ENCODE assay signal across 2 cellular contexts in the genomic region with DNA sequence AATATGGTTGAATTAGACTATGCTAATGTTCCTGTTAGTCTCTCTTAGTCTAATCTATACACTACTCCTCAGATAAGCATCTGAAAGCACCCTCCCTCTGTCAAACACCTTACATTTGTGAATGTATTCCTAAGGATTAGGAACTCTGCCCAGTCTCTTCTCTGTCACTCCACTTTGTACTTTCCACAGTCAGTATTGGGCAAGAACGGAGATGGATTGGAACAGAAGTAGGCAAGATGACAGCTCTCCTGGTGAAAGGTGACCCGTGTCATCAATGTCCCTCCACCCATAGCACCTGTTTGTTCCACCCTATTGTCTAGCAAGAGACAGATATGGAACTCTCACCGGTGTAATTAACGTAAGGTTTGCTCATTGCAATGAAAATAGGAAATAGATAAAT.
TF ChIP-seq lines count a peak whose summit lies in the region.

No MANE protein-coding gene starts in this region.

TF ChIP-seq in HepG2, 621 proteins besides CTCF, POLR2A, EP300 and RAD21 (continued from another document):
- TF ChIP-seq, protein P1, sequence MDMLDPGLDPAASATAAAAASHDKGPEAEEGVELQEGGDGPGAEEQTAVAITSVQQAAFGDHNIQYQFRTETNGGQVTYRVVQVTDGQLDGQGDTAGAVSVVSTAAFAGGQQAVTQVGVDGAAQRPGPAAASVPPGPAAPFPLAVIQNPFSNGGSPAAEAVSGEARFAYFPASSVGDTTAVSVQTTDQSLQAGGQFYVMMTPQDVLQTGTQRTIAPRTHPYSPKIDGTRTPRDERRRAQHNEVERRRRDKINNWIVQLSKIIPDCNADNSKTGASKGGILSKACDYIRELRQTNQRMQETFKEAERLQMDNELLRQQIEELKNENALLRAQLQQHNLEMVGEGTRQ (IDR thresholded peaks at IDR 0.05; ENCODE audit: low read depth, low read length) = no peak
- TF ChIP-seq, protein P1 (CRISPR knock-in tag; IDR thresholded peaks at IDR 0.05; ENCODE audit: borderline replicate concordance) = no peak
- TF ChIP-seq, protein P2, sequence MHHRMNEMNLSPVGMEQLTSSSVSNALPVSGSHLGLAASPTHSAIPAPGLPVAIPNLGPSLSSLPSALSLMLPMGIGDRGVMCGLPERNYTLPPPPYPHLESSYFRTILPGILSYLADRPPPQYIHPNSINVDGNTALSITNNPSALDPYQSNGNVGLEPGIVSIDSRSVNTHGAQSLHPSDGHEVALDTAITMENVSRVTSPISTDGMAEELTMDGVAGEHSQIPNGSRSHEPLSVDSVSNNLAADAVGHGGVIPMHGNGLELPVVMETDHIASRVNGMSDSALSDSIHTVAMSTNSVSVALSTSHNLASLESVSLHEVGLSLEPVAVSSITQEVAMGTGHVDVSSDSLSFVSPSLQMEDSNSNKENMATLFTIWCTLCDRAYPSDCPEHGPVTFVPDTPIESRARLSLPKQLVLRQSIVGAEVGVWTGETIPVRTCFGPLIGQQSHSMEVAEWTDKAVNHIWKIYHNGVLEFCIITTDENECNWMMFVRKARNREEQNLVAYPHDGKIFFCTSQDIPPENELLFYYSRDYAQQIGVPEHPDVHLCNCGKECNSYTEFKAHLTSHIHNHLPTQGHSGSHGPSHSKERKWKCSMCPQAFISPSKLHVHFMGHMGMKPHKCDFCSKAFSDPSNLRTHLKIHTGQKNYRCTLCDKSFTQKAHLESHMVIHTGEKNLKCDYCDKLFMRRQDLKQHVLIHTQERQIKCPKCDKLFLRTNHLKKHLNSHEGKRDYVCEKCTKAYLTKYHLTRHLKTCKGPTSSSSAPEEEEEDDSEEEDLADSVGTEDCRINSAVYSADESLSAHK (CRISPR knock-in tag; IDR thresholded peaks at IDR 0.05; ENCODE audit: borderline replicate concordance) = no peak
- TF ChIP-seq ARID2 (CRISPR knock-in tag; IDR thresholded peaks at IDR 0.05; ENCODE audit: borderline replicate concordance) = no peak
- TF ChIP-seq, protein P3, sequence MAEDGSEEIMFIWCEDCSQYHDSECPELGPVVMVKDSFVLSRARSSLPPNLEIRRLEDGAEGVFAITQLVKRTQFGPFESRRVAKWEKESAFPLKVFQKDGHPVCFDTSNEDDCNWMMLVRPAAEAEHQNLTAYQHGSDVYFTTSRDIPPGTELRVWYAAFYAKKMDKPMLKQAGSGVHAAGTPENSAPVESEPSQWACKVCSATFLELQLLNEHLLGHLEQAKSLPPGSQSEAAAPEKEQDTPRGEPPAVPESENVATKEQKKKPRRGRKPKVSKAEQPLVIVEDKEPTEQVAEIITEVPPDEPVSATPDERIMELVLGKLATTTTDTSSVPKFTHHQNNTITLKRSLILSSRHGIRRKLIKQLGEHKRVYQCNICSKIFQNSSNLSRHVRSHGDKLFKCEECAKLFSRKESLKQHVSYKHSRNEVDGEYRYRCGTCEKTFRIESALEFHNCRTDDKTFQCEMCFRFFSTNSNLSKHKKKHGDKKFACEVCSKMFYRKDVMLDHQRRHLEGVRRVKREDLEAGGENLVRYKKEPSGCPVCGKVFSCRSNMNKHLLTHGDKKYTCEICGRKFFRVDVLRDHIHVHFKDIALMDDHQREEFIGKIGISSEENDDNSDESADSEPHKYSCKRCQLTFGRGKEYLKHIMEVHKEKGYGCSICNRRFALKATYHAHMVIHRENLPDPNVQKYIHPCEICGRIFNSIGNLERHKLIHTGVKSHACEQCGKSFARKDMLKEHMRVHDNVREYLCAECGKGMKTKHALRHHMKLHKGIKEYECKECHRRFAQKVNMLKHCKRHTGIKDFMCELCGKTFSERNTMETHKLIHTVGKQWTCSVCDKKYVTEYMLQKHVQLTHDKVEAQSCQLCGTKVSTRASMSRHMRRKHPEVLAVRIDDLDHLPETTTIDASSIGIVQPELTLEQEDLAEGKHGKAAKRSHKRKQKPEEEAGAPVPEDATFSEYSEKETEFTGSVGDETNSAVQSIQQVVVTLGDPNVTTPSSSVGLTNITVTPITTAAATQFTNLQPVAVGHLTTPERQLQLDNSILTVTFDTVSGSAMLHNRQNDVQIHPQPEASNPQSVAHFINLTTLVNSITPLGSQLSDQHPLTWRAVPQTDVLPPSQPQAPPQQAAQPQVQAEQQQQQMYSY (CRISPR knock-in tag; IDR thresholded peaks at IDR 0.05) = no peak
- no peak for TF ChIP-seq PHF20 (CRISPR knock-in tag; IDR thresholded peaks at IDR 0.05)
- TF ChIP-seq ZNF776 (CRISPR knock-in tag; IDR thresholded peaks at IDR 0.05) = no peak
- TF ChIP-seq ZNF264 (CRISPR knock-in tag; IDR thresholded peaks at IDR 0.05) = no peak

TF ChIP-seq in WTC11, 78 proteins besides CTCF, POLR2A, EP300 and RAD21 (continued from another document):
- TF ChIP-seq, protein P4, sequence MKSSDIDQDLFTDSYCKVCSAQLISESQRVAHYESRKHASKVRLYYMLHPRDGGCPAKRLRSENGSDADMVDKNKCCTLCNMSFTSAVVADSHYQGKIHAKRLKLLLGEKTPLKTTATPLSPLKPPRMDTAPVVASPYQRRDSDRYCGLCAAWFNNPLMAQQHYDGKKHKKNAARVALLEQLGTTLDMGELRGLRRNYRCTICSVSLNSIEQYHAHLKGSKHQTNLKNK (CRISPR knock-in tag; IDR thresholded peaks at IDR 0.05) = no peak
- TF ChIP-seq CREB1 (CRISPR knock-in tag; IDR thresholded peaks at IDR 0.05) (no peak), ZNF671 (CRISPR knock-in tag; IDR thresholded peaks at IDR 0.05) (no peak), CBFB (CRISPR knock-in tag; IDR thresholded peaks at IDR 0.05; ENCODE audit: low read depth) (no peak), ZNF416 (CRISPR knock-in tag; IDR thresholded peaks at IDR 0.05) (no peak), NR2C2 (CRISPR knock-in tag; IDR thresholded peaks at IDR 0.05) (no peak), ZNF232 (CRISPR knock-in tag; IDR thresholded peaks at IDR 0.05) (no peak), SP1 (CRISPR knock-in tag; conservative IDR thresholded peaks at IDR 0.05) (no peak), FOXK1 (CRISPR knock-in tag; IDR thresholded peaks at IDR 0.05) (no peak), IRF2 (CRISPR knock-in tag; IDR thresholded peaks at IDR 0.05; ENCODE audit: borderline replicate concordance, low read depth) (no peak), GRHL2 (CRISPR knock-in tag; IDR thresholded peaks at IDR 0.05; ENCODE audit: insufficient replicate concordance, severe bottlenecking) (no peak)
- TF ChIP-seq, protein P5, sequence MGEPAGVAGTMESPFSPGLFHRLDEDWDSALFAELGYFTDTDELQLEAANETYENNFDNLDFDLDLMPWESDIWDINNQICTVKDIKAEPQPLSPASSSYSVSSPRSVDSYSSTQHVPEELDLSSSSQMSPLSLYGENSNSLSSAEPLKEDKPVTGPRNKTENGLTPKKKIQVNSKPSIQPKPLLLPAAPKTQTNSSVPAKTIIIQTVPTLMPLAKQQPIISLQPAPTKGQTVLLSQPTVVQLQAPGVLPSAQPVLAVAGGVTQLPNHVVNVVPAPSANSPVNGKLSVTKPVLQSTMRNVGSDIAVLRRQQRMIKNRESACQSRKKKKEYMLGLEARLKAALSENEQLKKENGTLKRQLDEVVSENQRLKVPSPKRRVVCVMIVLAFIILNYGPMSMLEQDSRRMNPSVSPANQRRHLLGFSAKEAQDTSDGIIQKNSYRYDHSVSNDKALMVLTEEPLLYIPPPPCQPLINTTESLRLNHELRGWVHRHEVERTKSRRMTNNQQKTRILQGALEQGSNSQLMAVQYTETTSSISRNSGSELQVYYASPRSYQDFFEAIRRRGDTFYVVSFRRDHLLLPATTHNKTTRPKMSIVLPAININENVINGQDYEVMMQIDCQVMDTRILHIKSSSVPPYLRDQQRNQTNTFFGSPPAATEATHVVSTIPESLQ (CRISPR knock-in tag; IDR thresholded peaks at IDR 0.05) = no peak
- TF ChIP-seq, protein P6, sequence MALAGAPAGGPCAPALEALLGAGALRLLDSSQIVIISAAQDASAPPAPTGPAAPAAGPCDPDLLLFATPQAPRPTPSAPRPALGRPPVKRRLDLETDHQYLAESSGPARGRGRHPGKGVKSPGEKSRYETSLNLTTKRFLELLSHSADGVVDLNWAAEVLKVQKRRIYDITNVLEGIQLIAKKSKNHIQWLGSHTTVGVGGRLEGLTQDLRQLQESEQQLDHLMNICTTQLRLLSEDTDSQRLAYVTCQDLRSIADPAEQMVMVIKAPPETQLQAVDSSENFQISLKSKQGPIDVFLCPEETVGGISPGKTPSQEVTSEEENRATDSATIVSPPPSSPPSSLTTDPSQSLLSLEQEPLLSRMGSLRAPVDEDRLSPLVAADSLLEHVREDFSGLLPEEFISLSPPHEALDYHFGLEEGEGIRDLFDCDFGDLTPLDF (CRISPR knock-in tag; IDR thresholded peaks at IDR 0.05) = no peak
- TF ChIP-seq, protein P7, sequence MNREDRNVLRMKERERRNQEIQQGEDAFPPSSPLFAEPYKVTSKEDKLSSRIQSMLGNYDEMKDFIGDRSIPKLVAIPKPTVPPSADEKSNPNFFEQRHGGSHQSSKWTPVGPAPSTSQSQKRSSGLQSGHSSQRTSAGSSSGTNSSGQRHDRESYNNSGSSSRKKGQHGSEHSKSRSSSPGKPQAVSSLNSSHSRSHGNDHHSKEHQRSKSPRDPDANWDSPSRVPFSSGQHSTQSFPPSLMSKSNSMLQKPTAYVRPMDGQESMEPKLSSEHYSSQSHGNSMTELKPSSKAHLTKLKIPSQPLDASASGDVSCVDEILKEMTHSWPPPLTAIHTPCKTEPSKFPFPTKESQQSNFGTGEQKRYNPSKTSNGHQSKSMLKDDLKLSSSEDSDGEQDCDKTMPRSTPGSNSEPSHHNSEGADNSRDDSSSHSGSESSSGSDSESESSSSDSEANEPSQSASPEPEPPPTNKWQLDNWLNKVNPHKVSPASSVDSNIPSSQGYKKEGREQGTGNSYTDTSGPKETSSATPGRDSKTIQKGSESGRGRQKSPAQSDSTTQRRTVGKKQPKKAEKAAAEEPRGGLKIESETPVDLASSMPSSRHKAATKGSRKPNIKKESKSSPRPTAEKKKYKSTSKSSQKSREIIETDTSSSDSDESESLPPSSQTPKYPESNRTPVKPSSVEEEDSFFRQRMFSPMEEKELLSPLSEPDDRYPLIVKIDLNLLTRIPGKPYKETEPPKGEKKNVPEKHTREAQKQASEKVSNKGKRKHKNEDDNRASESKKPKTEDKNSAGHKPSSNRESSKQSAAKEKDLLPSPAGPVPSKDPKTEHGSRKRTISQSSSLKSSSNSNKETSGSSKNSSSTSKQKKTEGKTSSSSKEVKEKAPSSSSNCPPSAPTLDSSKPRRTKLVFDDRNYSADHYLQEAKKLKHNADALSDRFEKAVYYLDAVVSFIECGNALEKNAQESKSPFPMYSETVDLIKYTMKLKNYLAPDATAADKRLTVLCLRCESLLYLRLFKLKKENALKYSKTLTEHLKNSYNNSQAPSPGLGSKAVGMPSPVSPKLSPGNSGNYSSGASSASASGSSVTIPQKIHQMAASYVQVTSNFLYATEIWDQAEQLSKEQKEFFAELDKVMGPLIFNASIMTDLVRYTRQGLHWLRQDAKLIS (CRISPR knock-in tag; IDR thresholded peaks at IDR 0.05; ENCODE audit: borderline replicate concordance) = no peak
- TF ChIP-seq, protein P8, sequence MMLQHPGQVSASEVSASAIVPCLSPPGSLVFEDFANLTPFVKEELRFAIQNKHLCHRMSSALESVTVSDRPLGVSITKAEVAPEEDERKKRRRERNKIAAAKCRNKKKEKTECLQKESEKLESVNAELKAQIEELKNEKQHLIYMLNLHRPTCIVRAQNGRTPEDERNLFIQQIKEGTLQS (CRISPR knock-in tag; conservative IDR thresholded peaks at IDR 0.05) = no peak
- TF ChIP-seq, protein P9, sequence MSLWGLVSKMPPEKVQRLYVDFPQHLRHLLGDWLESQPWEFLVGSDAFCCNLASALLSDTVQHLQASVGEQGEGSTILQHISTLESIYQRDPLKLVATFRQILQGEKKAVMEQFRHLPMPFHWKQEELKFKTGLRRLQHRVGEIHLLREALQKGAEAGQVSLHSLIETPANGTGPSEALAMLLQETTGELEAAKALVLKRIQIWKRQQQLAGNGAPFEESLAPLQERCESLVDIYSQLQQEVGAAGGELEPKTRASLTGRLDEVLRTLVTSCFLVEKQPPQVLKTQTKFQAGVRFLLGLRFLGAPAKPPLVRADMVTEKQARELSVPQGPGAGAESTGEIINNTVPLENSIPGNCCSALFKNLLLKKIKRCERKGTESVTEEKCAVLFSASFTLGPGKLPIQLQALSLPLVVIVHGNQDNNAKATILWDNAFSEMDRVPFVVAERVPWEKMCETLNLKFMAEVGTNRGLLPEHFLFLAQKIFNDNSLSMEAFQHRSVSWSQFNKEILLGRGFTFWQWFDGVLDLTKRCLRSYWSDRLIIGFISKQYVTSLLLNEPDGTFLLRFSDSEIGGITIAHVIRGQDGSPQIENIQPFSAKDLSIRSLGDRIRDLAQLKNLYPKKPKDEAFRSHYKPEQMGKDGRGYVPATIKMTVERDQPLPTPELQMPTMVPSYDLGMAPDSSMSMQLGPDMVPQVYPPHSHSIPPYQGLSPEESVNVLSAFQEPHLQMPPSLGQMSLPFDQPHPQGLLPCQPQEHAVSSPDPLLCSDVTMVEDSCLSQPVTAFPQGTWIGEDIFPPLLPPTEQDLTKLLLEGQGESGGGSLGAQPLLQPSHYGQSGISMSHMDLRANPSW (CRISPR knock-in tag; conservative IDR thresholded peaks at IDR 0.05; ENCODE audit: low read depth) = no peak
TF ChIP-seq in WTC11: peak in this region for 0.
